Comparison of ENCODE assay signal across 9 cellular contexts in the genomic region with DNA sequence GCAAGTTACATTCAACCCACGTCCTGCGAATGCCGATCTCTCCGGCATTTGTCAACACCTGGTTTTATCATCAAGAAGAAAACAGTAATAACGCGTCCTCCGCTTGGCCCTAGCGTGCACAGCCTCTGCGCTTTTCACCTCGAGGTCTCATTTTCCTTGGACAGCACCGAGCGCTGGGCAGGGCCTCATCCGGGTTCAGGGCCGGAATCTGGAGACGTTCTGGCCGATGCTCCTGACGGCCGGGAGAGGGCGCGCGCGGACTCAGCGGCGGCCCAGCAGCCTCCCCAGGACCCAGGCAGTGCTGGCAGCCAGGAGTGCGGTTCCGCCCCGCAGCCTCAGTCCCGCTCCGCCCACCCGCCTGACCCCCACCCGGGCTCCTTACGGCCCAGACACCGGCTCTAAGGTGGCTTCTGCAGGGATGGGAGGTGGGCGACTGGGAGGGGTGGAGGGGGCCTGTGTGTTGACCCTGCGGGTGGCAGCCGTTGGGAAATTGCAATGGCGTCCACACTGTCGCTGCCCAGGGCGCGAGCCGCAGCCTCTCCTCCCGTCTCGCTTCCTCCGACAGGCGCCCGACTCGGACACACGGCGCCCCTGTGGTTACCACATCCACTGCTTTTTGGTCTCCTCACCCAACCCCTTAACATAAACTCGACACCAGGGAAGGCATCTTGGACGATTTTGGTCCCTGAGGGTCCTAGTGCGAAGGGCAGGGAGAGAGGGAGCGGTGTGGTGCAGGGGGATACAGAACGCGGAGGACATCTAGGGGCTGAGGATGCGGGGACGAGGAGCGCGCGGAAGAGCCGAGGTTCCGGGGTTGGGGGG. TPM values are rescaled to one million over a fixed set of nuclear protein-coding genes. Genes with fewer than 3 reads are reported as not detected.
DNase-seq lines count a peak whose midpoint lies in the region; ATAC-seq, FAIRE-seq and TF ChIP-seq lines count a peak whose summit lies in the region.
"Had no signal": no experiment of that assay in that cellular context is flagged by ENCODE, and none has a peak within 500 bp of the region (broad histone marks: within the 10 kb centered on the region; RNA-seq: fewer than 3 reads in every experiment).

No MANE protein-coding gene starts in this region.

- no peaks in the 10 kb centered on the region for H3K9me3 ChIP-seq in fibroblast of lung (ENCODE audit: control insufficient read depth, insufficient read depth, low read depth, low read length)

- peaks cover 6% of the 10 kb centered on the region for H3K4me1 ChIP-seq in fibroblast of lung (ENCODE audit: control insufficient read depth, extremely low read depth, insufficient read depth, low read length)

- no peaks in the 10 kb centered on the region for H4K20me1 ChIP-seq in fibroblast of lung (ENCODE audit: control insufficient read depth, extremely low read depth, insufficient read depth, low read length)

- ATAC-seq in GM21381 (IDR thresholded peaks at IDR 0.05; ENCODE audit: unreplicated experiment), result peak; percentile 37
- peak; percentile 57 for ATAC-seq in activated T-helper 17 cell treated with anti-CD3 and anti-CD28 coated beads, Interleukin-2, amount 50 U/mL, for 72 hours (replicated peaks)
- peak; percentile 70 to 75 for ATAC-seq in naive thymus-derived CD8-positive, alpha-beta T cell
- ATAC-seq in stimulated activated naive B cell treated with anti-CD40 and anti-IgM and Interleukin-4, amounts not matched to agents 10 μg/mL and 1 μg/mL and 100 μg/mL, for 72 hours (replicated peaks), result peak; percentile 59 to 61

- H3K27me3 Mint-ChIP-seq in activated T-helper 17 cell treated with anti-CD3 and anti-CD28 coated beads, Interleukin-2, amount 50 U/mL, for 72 hours, result no peaks in the 10 kb centered on the region
- no peaks in the 10 kb centered on the region for H3K27me3 Mint-ChIP-seq in naive thymus-derived CD8-positive, alpha-beta T cell
- H3K27me3 Mint-ChIP-seq in stimulated activated naive B cell treated with anti-CD40 and anti-IgM and Interleukin-4, amounts not matched to agents 10 μg/mL and 1 μg/mL and 100 μg/mL, for 72 hours, result no peaks in the 10 kb centered on the region

- peaks cover 16% of the 10 kb centered on the region for H3K4me1 Mint-ChIP-seq in activated T-helper 17 cell treated with anti-CD3 and anti-CD28 coated beads, Interleukin-2, amount 50 U/mL, for 72 hours
- peaks cover 16 to 37% (median 27%) of the 10 kb centered on the region in 4 donors for H3K4me1 Mint-ChIP-seq in naive thymus-derived CD8-positive, alpha-beta T cell
- peaks cover 19 to 33% of the 10 kb centered on the region in 2 donors for H3K4me1 Mint-ChIP-seq in stimulated activated naive B cell treated with anti-CD40 and anti-IgM and Interleukin-4, amounts not matched to agents 10 μg/mL and 1 μg/mL and 100 μg/mL, for 72 hours

- DNase-seq in COLO668 (lab: John Stamatoyannopoulos, UW; ENCODE audit: unreplicated experiment) (peak; percentile 84), RCC 7860 (ENCODE audit: low spot score) (peak; percentile 77), fibroblast of lung (ENCODE audit: low read depth in 2 of 2) (peak; percentile 78 to 84)
- DNase-seq in Jurkat, Clone E6-1 (ENCODE audit: low read depth, low spot score), result peak; percentile 35
- peak; percentile 56 to 83 (median 75) for DNase-seq in naive thymus-derived CD8-positive, alpha-beta T cell
- peak; percentile 78 for DNase-seq in stimulated activated naive B cell treated with anti-CD40 and anti-IgM and Interleukin-4, amounts not matched to agents 10 μg/mL and 1 μg/mL and 100 μg/mL, for 72 hours

- H3K36me3 ChIP-seq in fibroblast of lung (ENCODE audit: control insufficient read depth, insufficient read depth, low read length), result no peaks in the 10 kb centered on the region

- peak overlapping the region; percentile 60 for H2AFZ ChIP-seq in fibroblast of lung (ENCODE audit: low read length)

- no peaks in the 10 kb centered on the region for H3K27me3 ChIP-seq in fibroblast of lung (ENCODE audit: control insufficient read depth, insufficient read depth, low read length)

- H3K4me3 ChIP-seq in Jurkat, Clone E6-1 (ENCODE audit: low read length), result peak overlapping the region; percentile 87
- H3K4me3 ChIP-seq in fibroblast of lung (replicated peaks in 1 of 4; ENCODE audit: control extremely low read depth in 1 of 4, insufficient read depth in 1 of 4, low read depth in 3 of 4, low read length in 4 of 4), result peak overlapping the region; percentile 74 to 78 (median 76)

- POLR2A ChIA-PET in naive thymus-derived CD8-positive, alpha-beta T cell (lab: Charles Lee), result no interaction called here

- no peaks in the 10 kb centered on the region for H3K36me3 Mint-ChIP-seq in activated T-helper 17 cell treated with anti-CD3 and anti-CD28 coated beads, Interleukin-2, amount 50 U/mL, for 72 hours (ENCODE audit: low read depth)
- no peaks in the 10 kb centered on the region for H3K36me3 Mint-ChIP-seq in naive thymus-derived CD8-positive, alpha-beta T cell
- peaks cover 4 to 8% of the 10 kb centered on the region in 2 donors for H3K36me3 Mint-ChIP-seq in stimulated activated naive B cell treated with anti-CD40 and anti-IgM and Interleukin-4, amounts not matched to agents 10 μg/mL and 1 μg/mL and 100 μg/mL, for 72 hours

- FAIRE-seq in RCC 7860 (lab: Jason Lieb, UNC), result peak; percentile 49

- H3K4me2 ChIP-seq in fibroblast of lung (ENCODE audit: extremely low read depth, insufficient read depth, low read length), result peak overlapping the region; percentile 96

- H3K79me2 ChIP-seq in fibroblast of lung (ENCODE audit: control insufficient read depth, insufficient read depth, low read length), result no peaks in the 10 kb centered on the region

- peak overlapping the region; percentile 92 for H3K4me3 Mint-ChIP-seq in activated T-helper 17 cell treated with anti-CD3 and anti-CD28 coated beads, Interleukin-2, amount 50 U/mL, for 72 hours
- H3K4me3 Mint-ChIP-seq in naive thymus-derived CD8-positive, alpha-beta T cell, result peak overlapping the region; percentile 87 to 94 (median 92)
- peak overlapping the region; percentile 91 to 94 for H3K4me3 Mint-ChIP-seq in stimulated activated naive B cell treated with anti-CD40 and anti-IgM and Interleukin-4, amounts not matched to agents 10 μg/mL and 1 μg/mL and 100 μg/mL, for 72 hours

- peak; percentile 60 to 78 for TF ChIP-seq CTCF in fibroblast of lung (conservative IDR thresholded peaks at IDR 0.05 in 1 of 2, IDR thresholded peaks at IDR 0.05 in 1 of 2; ENCODE audit: low read depth in 1 of 2, low read length in 2 of 2)

- H3K27ac Mint-ChIP-seq in activated T-helper 17 cell treated with anti-CD3 and anti-CD28 coated beads, Interleukin-2, amount 50 U/mL, for 72 hours, result peak overlapping the region; percentile 93
- H3K27ac Mint-ChIP-seq in naive thymus-derived CD8-positive, alpha-beta T cell, result peak overlapping the region; percentile 46 to 93 (median 84)
- peak overlapping the region; percentile 90 for H3K27ac Mint-ChIP-seq in stimulated activated naive B cell treated with anti-CD40 and anti-IgM and Interleukin-4, amounts not matched to agents 10 μg/mL and 1 μg/mL and 100 μg/mL, for 72 hours

- H3K9me3 Mint-ChIP-seq in activated T-helper 17 cell treated with anti-CD3 and anti-CD28 coated beads, Interleukin-2, amount 50 U/mL, for 72 hours, result no peaks in the 10 kb centered on the region
- peaks cover 0 to 2% (median 0%) of the 10 kb centered on the region in 9 donors for H3K9me3 Mint-ChIP-seq in naive thymus-derived CD8-positive, alpha-beta T cell
- peaks cover 0 to 4% of the 10 kb centered on the region in 2 donors for H3K9me3 Mint-ChIP-seq in stimulated activated naive B cell treated with anti-CD40 and anti-IgM and Interleukin-4, amounts not matched to agents 10 μg/mL and 1 μg/mL and 100 μg/mL, for 72 hours

- peak overlapping the region; percentile 79 for H3K27ac ChIP-seq in fibroblast of lung (ENCODE audit: insufficient read depth, low read length)

- H3K9ac ChIP-seq in fibroblast of lung (ENCODE audit: insufficient read depth, low read length), result peak overlapping the region; percentile 71

RNA-seq across cellular contexts. Expression of gene FLYWCH1, which starts 7.4 kb away (rescaled TPM):
- 38.8 TPM for polyA plus RNA-seq in Jurkat, Clone E6-1 (2012; ENCODE audit: insufficient read depth, insufficient read length)
- 10 to 100 TPM; 52.4 to 61.1 TPM for total RNA-seq in activated T-helper 17 cell treated with anti-CD3 and anti-CD28 coated beads, Interleukin-2, amount 50 U/mL, for 72 hours
- total RNA-seq in fibroblast of lung, result 44.4 and 58.5 TPM in 2 replicates
- polyA plus RNA-seq in fibroblast of lung, result 12.0 and 16.4 TPM in 2 replicates
- 18.7 and 24.0 TPM in 2 replicates for polyA plus RNA-seq in fibroblast of lung (2012)
- polyA minus RNA-seq in fibroblast of lung (ENCODE audit: low replicate concordance), result 15.7 and 18.2 TPM in 2 replicates
- 100 to 1,000 TPM; 109 to 113 TPM for total RNA-seq in naive thymus-derived CD8-positive, alpha-beta T cell
- polyA plus RNA-seq in naive thymus-derived CD8-positive, alpha-beta T cell, result 10 to 100 TPM in 2 of 3 donors, 1 to 10 TPM in 1; 5.9 to 18.4 (median 13.5) TPM

RNA-seq across cellular contexts. Expression of gene FLYWCH2, which starts 21.3 kb away (rescaled TPM):
- 37.7 TPM for polyA plus RNA-seq in Jurkat, Clone E6-1 (2012; ENCODE audit: insufficient read depth, insufficient read length)
- 10 to 100 TPM; 13.5 to 14.6 TPM for total RNA-seq in activated T-helper 17 cell treated with anti-CD3 and anti-CD28 coated beads, Interleukin-2, amount 50 U/mL, for 72 hours
- total RNA-seq in fibroblast of lung, result 55.2 and 56.8 TPM in 2 replicates
- 18.1 and 21.2 TPM in 2 replicates for polyA plus RNA-seq in fibroblast of lung
- polyA plus RNA-seq in fibroblast of lung (2012), result 42.6 and 42.8 TPM in 2 replicates
- polyA minus RNA-seq in fibroblast of lung (ENCODE audit: low replicate concordance), result 2.7 and 4.8 TPM in 2 replicates
- 10 to 100 TPM; 22.2 to 26.0 TPM for total RNA-seq in naive thymus-derived CD8-positive, alpha-beta T cell
- polyA plus RNA-seq in naive thymus-derived CD8-positive, alpha-beta T cell, result 10 to 100 TPM; 18.0 to 28.8 (median 26.5) TPM

RNA-seq across cellular contexts. Expression of gene PRSS22, which starts 46.3 kb away (rescaled TPM):
- not detected for polyA plus RNA-seq in Jurkat, Clone E6-1 (2012; ENCODE audit: insufficient read depth, insufficient read length)
- 1 to 10 TPM in 1 of 2 donors, not detected in 1; 1.9 TPM for total RNA-seq in activated T-helper 17 cell treated with anti-CD3 and anti-CD28 coated beads, Interleukin-2, amount 50 U/mL, for 72 hours
- total RNA-seq in fibroblast of lung, result 0.17 TPM in 1 of 2 replicates, not detected in the other
- not detected in 2 replicates for polyA plus RNA-seq in fibroblast of lung
- polyA plus RNA-seq in fibroblast of lung (2012), result 0.13 TPM in 1 of 2 replicates, not detected in the other
- polyA minus RNA-seq in fibroblast of lung (ENCODE audit: low replicate concordance), result not detected in 2 replicates
- not detected for total RNA-seq in naive thymus-derived CD8-positive, alpha-beta T cell
- not detected for polyA plus RNA-seq in naive thymus-derived CD8-positive, alpha-beta T cell

RNA-seq across cellular contexts. Expression of gene KREMEN2, which starts 59.8 kb away (rescaled TPM):
- 0.82 TPM for polyA plus RNA-seq in Jurkat, Clone E6-1 (2012; ENCODE audit: insufficient read depth, insufficient read length)
- total RNA-seq in activated T-helper 17 cell treated with anti-CD3 and anti-CD28 coated beads, Interleukin-2, amount 50 U/mL, for 72 hours, result not detected
- not detected in 2 replicates for total RNA-seq in fibroblast of lung
- not detected in 2 replicates for polyA plus RNA-seq in fibroblast of lung
- polyA plus RNA-seq in fibroblast of lung (2012), result 0.14 TPM in 1 of 2 replicates, not detected in the other
- not detected in 2 replicates for polyA minus RNA-seq in fibroblast of lung (ENCODE audit: low replicate concordance)
- not detected for total RNA-seq in naive thymus-derived CD8-positive, alpha-beta T cell
- polyA plus RNA-seq in naive thymus-derived CD8-positive, alpha-beta T cell, result not detected
- total RNA-seq: subcutaneous adipose tissue had no signal

Comparison
In these comparisons a context has a peak if more than half of its experiments do, and no peak if none do; other contexts are left out.
1. Peak in every context shown above with its lines: DNase-seq, ATAC-seq, H3K4me3 ChIP-seq and H3K27ac ChIP-seq.